Comparison of ENCODE assay signal across 7 cellular contexts in genomic region chr4:1055721-1056590, GRCh38. TPM values are rescaled to one million over a fixed set of nuclear protein-coding genes. Genes with fewer than 3 reads are reported as not detected.
DNase-seq lines count a peak whose midpoint lies in the region; ATAC-seq lines count a peak whose summit lies in the region.

No MANE protein-coding gene starts in this region.

- no peak overlapping the region for H3K9ac ChIP-seq in mesendoderm (ENCODE audit: low read length)

- no peak overlapping the region for H4K5ac ChIP-seq in mesendoderm (ENCODE audit: low read length)

- no peaks in the 10 kb centered on the region for H3K4me1 ChIP-seq in mesendoderm (ENCODE audit: control insufficient read depth, low read depth, low read length)

- peak; percentile 70 to 95 (median 90) for DNase-seq in T-cell
- DNase-seq in mesendoderm = peak; percentile 61
- peak; percentile 77 for DNase-seq in stimulated activated naive CD8-positive, alpha-beta T cell treated with anti-CD3 and anti-CD28 coated beads, Interleukin-15, Interleukin-2, amounts not matched to agents 100 U/mL and 50 U/mL, for 24 hours

- no peak overlapping the region for H3K4me3 ChIP-seq in mesendoderm (ENCODE audit: low read length)

- H3K9me3 Mint-ChIP-seq in T-cell = no peaks in the 10 kb centered on the region
- no peaks in the 10 kb centered on the region for H3K9me3 Mint-ChIP-seq in activated naive CD8-positive, alpha-beta T cell (ENCODE audit: low read depth)

- H2AK5ac ChIP-seq in mesendoderm (ENCODE audit: low read length) = no peak overlapping the region

- H3K27ac Mint-ChIP-seq in T-cell = peak overlapping the region; percentile 93 to 96
- H3K27ac Mint-ChIP-seq in activated naive CD8-positive, alpha-beta T cell = peak overlapping the region; percentile 82

- H3K27me3 ChIP-seq in mesendoderm (ENCODE audit: insufficient read depth, low read length, poor library complexity) = peaks cover 4% of the 10 kb centered on the region

- no peaks in the 10 kb centered on the region for H3K79me2 ChIP-seq in mesendoderm (ENCODE audit: control insufficient read depth, insufficient read depth, low read length)

- POLR2A ChIA-PET in T-cell (lab: Charles Lee) = interaction anchor here (0.7 to 0.8 kb wide), 2 partner anchors 16 to 582 kb away, joined by 3 to 4 read pairs; no protein-coding TSS in a partner anchor

- no peak overlapping the region for H3K23ac ChIP-seq in mesendoderm (ENCODE audit: low read length)

- H2BK120ac ChIP-seq in mesendoderm (ENCODE audit: low read depth, low read length) = no peak overlapping the region

- no peak overlapping the region for H3K4me2 ChIP-seq in mesendoderm (ENCODE audit: low read length)

- H3K4me3 Mint-ChIP-seq in T-cell = peak overlapping the region; percentile 71 to 79 (median 78)
- peak overlapping the region; percentile 71 for H3K4me3 Mint-ChIP-seq in activated naive CD8-positive, alpha-beta T cell

- WGBS in mesendoderm (ENCODE audit: extremely low coverage, insufficient coverage, low lambda C conversion rate) = no CpG with 5 or more reads among the region's 34 CpGs

- H3K36me3 ChIP-seq in mesendoderm (ENCODE audit: control insufficient read depth, insufficient read depth, low read length) = no peaks in the 10 kb centered on the region

- CTCF ChIA-PET in T-cell (lab: Charles Lee) = interaction anchor here in 1 of 2 donors (1.0 kb wide), 1 partner anchor 123 kb away, joined by 3 read pairs; the partner anchor contains the start of genes GAK and TMEM175

- H4K8ac ChIP-seq in mesendoderm (ENCODE audit: low read depth, low read length) = no peak overlapping the region

- peak overlapping the region; percentile 56 for H3K56ac ChIP-seq in mesendoderm (ENCODE audit: low read length)

- ATAC-seq in GM21825 (IDR thresholded peaks at IDR 0.05; ENCODE audit: unreplicated experiment) = peak; percentile 64
- ATAC-seq in T-cell (replicated peaks in 1 of 4) = peak; percentile 97 to 100 (median 99)
- peak; percentile 92 for ATAC-seq in stimulated activated naive CD8-positive, alpha-beta T cell treated with anti-CD3 and anti-CD28 coated beads, Interleukin-15, Interleukin-2, amounts not matched to agents 100 U/mL and 50 U/mL, for 24 hours
- ATAC-seq in GM21529 (IDR thresholded peaks at IDR 0.05; ENCODE audit: unreplicated experiment) = no peak
- no peak for ATAC-seq in HG03342 (IDR thresholded peaks at IDR 0.05; ENCODE audit: unreplicated experiment)

- no peak overlapping the region for H3K27ac ChIP-seq in mesendoderm (ENCODE audit: low read depth, low read length)

- H3K79me1 ChIP-seq in mesendoderm (ENCODE audit: low read length) = no peaks in the 10 kb centered on the region

- H3K36me3 Mint-ChIP-seq in T-cell = no peaks in the 10 kb centered on the region
- H3K36me3 Mint-ChIP-seq in activated naive CD8-positive, alpha-beta T cell = no peaks in the 10 kb centered on the region

- H2BK5ac ChIP-seq in mesendoderm (ENCODE audit: low read length) = no peak overlapping the region

- H2BK15ac ChIP-seq in mesendoderm (replicated peaks; ENCODE audit: low read depth) = no peak overlapping the region

- no peak overlapping the region for H3K4ac ChIP-seq in mesendoderm (ENCODE audit: low read depth, low read length)

- no peak overlapping the region for H3K18ac ChIP-seq in mesendoderm (ENCODE audit: low read length)

- peaks cover 0 to 4% of the 10 kb centered on the region in 2 donors for H3K27me3 Mint-ChIP-seq in T-cell
- H3K27me3 Mint-ChIP-seq in activated naive CD8-positive, alpha-beta T cell = peaks cover 1% of the 10 kb centered on the region

- H3K4me1 Mint-ChIP-seq in T-cell = peaks cover 12 to 19% (median 15%) of the 10 kb centered on the region in 3 donors
- H3K4me1 Mint-ChIP-seq in activated naive CD8-positive, alpha-beta T cell (ENCODE audit: low read depth) = peaks cover 10% of the 10 kb centered on the region

RNA-seq across cellular contexts. Expression of gene FGFRL1, which starts 44.5 kb away (rescaled TPM):
- total RNA-seq in T-cell = 10 to 100 TPM; 14.9 to 25.2 (median 23.7) TPM
- polyA plus RNA-seq in mesendoderm (2013, experiment 1 of 2) = 10.8 TPM
- 11.3 TPM for polyA plus RNA-seq in mesendoderm (2013, experiment 2 of 2)

RNA-seq across cellular contexts. Expression of gene RNF212, which starts 57.4 kb away (rescaled TPM):
- total RNA-seq in T-cell = 1 to 10 TPM; 3.0 to 5.3 (median 3.9) TPM
- polyA plus RNA-seq in mesendoderm (2013, experiment 1 of 2) = 1.7 TPM
- 2.1 TPM for polyA plus RNA-seq in mesendoderm (2013, experiment 2 of 2)

Comparison
In these comparisons a context has a peak if more than half of its experiments do, and no peak if none do; other contexts are left out.
1. ATAC-seq: peak in GM21825 (single experiment), T-cell (4 of 4) and stimulated activated naive CD8-positive, alpha-beta T cell treated with anti-CD3 and anti-CD28 coated beads, Interleukin-15, Interleukin-2, amounts not matched to agents 100 U/mL and 50 U/mL, for 24 hours (single experiment); none in GM21529 (single experiment) and HG03342 (single experiment).
2. Peak in every context shown above with its lines, with median percentiles within 50 percentile points of each other: DNase-seq.